Comparison of ENCODE assay signal across 1 cellular context in genomic region chr20:25057234-25058050, GRCh38.
A peak's percentile ranks its signal among the peaks of the same experiment; 100 is the strongest.
TF ChIP-seq lines count a peak whose summit lies in the region.

No MANE protein-coding gene starts in this region.

TF ChIP-seq in HepG2, 621 proteins besides CTCF, POLR2A, EP300 and RAD21 (continued from another document and continues in another):
- TF ChIP-seq FOXO4 (CRISPR knock-in tag; conservative IDR thresholded peaks at IDR 0.05) = 0 out of 2 replicates have a peak, but pooled peaks have one; percentile 68
- peak; percentile 95 for TF ChIP-seq ZSCAN31 (CRISPR knock-in tag; IDR thresholded peaks at IDR 0.05; ENCODE audit: low read depth)
- TF ChIP-seq, protein P1, sequence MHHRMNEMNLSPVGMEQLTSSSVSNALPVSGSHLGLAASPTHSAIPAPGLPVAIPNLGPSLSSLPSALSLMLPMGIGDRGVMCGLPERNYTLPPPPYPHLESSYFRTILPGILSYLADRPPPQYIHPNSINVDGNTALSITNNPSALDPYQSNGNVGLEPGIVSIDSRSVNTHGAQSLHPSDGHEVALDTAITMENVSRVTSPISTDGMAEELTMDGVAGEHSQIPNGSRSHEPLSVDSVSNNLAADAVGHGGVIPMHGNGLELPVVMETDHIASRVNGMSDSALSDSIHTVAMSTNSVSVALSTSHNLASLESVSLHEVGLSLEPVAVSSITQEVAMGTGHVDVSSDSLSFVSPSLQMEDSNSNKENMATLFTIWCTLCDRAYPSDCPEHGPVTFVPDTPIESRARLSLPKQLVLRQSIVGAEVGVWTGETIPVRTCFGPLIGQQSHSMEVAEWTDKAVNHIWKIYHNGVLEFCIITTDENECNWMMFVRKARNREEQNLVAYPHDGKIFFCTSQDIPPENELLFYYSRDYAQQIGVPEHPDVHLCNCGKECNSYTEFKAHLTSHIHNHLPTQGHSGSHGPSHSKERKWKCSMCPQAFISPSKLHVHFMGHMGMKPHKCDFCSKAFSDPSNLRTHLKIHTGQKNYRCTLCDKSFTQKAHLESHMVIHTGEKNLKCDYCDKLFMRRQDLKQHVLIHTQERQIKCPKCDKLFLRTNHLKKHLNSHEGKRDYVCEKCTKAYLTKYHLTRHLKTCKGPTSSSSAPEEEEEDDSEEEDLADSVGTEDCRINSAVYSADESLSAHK (CRISPR knock-in tag; IDR thresholded peaks at IDR 0.05; ENCODE audit: borderline replicate concordance) = 0 out of 2 replicates have a peak, but pooled peaks have one; percentile 48
- no peak for TF ChIP-seq JARID2 (CRISPR knock-in tag; IDR thresholded peaks at IDR 0.05; ENCODE audit: insufficient replicate concordance)
- peak; percentile 58; the same call in 1 of the 2 replicates for TF ChIP-seq ZNF510 (CRISPR knock-in tag; IDR thresholded peaks at IDR 0.05; ENCODE audit: low read depth)
- no peak for TF ChIP-seq ZNF207 (IDR thresholded peaks at IDR 0.05; ENCODE audit: borderline replicate concordance)
- no peak for TF ChIP-seq NR2F1 (CRISPR knock-in tag; IDR thresholded peaks at IDR 0.05)
- TF ChIP-seq, protein P2, sequence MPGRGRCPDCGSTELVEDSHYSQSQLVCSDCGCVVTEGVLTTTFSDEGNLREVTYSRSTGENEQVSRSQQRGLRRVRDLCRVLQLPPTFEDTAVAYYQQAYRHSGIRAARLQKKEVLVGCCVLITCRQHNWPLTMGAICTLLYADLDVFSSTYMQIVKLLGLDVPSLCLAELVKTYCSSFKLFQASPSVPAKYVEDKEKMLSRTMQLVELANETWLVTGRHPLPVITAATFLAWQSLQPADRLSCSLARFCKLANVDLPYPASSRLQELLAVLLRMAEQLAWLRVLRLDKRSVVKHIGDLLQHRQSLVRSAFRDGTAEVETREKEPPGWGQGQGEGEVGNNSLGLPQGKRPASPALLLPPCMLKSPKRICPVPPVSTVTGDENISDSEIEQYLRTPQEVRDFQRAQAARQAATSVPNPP (CRISPR knock-in tag; IDR thresholded peaks at IDR 0.05) = peak; percentile 76; the same call in 1 of the 2 replicates
- TF ChIP-seq REL (CRISPR knock-in tag; conservative IDR thresholded peaks at IDR 0.05) = no peak
- no peak for TF ChIP-seq ZMYM3 (CRISPR knock-in tag; IDR thresholded peaks at IDR 0.05)
- TF ChIP-seq ZNF317 (CRISPR knock-in tag; IDR thresholded peaks at IDR 0.05) = no peak
- TF ChIP-seq SNRNP70 (IDR thresholded peaks at IDR 0.05; ENCODE audit: low read depth, low read length) = no peak
- no peak for TF ChIP-seq NCOA1 (CRISPR knock-in tag; IDR thresholded peaks at IDR 0.05)
- peak; percentile 86 for TF ChIP-seq RBFOX2 (IDR thresholded peaks at IDR 0.05; ENCODE audit: low read depth, low read length)
- no peak for TF ChIP-seq DMTF1 (CRISPR knock-in tag; IDR thresholded peaks at IDR 0.05)
- no peak for TF ChIP-seq ZBTB20 (CRISPR knock-in tag; IDR thresholded peaks at IDR 0.05; ENCODE audit: borderline replicate concordance, low read depth)
- TF ChIP-seq HNF4A (CRISPR knock-in tag; IDR thresholded peaks at IDR 0.05) = no peak
- TF ChIP-seq, protein P3, sequence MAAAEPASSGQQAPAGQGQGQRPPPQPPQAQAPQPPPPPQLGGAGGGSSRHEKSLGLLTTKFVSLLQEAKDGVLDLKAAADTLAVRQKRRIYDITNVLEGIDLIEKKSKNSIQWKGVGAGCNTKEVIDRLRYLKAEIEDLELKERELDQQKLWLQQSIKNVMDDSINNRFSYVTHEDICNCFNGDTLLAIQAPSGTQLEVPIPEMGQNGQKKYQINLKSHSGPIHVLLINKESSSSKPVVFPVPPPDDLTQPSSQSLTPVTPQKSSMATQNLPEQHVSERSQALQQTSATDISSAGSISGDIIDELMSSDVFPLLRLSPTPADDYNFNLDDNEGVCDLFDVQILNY (CRISPR knock-in tag; conservative IDR thresholded peaks at IDR 0.05) = no peak; the same call in none of the 2 replicates
- TF ChIP-seq, protein P4, sequence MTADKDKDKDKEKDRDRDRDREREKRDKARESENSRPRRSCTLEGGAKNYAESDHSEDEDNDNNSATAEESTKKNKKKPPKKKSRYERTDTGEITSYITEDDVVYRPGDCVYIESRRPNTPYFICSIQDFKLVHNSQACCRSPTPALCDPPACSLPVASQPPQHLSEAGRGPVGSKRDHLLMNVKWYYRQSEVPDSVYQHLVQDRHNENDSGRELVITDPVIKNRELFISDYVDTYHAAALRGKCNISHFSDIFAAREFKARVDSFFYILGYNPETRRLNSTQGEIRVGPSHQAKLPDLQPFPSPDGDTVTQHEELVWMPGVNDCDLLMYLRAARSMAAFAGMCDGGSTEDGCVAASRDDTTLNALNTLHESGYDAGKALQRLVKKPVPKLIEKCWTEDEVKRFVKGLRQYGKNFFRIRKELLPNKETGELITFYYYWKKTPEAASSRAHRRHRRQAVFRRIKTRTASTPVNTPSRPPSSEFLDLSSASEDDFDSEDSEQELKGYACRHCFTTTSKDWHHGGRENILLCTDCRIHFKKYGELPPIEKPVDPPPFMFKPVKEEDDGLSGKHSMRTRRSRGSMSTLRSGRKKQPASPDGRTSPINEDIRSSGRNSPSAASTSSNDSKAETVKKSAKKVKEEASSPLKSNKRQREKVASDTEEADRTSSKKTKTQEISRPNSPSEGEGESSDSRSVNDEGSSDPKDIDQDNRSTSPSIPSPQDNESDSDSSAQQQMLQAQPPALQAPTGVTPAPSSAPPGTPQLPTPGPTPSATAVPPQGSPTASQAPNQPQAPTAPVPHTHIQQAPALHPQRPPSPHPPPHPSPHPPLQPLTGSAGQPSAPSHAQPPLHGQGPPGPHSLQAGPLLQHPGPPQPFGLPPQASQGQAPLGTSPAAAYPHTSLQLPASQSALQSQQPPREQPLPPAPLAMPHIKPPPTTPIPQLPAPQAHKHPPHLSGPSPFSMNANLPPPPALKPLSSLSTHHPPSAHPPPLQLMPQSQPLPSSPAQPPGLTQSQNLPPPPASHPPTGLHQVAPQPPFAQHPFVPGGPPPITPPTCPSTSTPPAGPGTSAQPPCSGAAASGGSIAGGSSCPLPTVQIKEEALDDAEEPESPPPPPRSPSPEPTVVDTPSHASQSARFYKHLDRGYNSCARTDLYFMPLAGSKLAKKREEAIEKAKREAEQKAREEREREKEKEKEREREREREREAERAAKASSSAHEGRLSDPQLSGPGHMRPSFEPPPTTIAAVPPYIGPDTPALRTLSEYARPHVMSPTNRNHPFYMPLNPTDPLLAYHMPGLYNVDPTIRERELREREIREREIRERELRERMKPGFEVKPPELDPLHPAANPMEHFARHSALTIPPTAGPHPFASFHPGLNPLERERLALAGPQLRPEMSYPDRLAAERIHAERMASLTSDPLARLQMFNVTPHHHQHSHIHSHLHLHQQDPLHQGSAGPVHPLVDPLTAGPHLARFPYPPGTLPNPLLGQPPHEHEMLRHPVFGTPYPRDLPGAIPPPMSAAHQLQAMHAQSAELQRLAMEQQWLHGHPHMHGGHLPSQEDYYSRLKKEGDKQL (CRISPR knock-in tag; IDR thresholded peaks at IDR 0.05; ENCODE audit: low read depth) = no peak
- peak; percentile 19 for TF ChIP-seq ZNF883 (CRISPR knock-in tag; IDR thresholded peaks at IDR 0.05; ENCODE audit: not compliant biosample characterization)
- no peak for TF ChIP-seq ZNF20 (CRISPR knock-in tag; IDR thresholded peaks at IDR 0.05)
- TF ChIP-seq ZNF841 (CRISPR knock-in tag; IDR thresholded peaks at IDR 0.05; ENCODE audit: borderline replicate concordance) = no peak
- no peak for TF ChIP-seq CHD2 (IDR thresholded peaks at IDR 0.05; ENCODE audit: low read depth, low read length)
- peak; percentile 89 for TF ChIP-seq YEATS4 (CRISPR knock-in tag; IDR thresholded peaks at IDR 0.05; ENCODE audit: borderline replicate concordance)
- TF ChIP-seq, protein P5, sequence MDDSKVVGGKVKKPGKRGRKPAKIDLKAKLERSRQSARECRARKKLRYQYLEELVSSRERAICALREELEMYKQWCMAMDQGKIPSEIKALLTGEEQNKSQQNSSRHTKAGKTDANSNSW (CRISPR knock-in tag; IDR thresholded peaks at IDR 0.05; ENCODE audit: borderline replicate concordance) = no peak
- no peak for TF ChIP-seq NR1H2 (CRISPR knock-in tag; IDR thresholded peaks at IDR 0.05; ENCODE audit: borderline replicate concordance, low read depth)
- no peak for TF ChIP-seq ZNF562 (CRISPR knock-in tag; IDR thresholded peaks at IDR 0.05; ENCODE audit: borderline replicate concordance)
- no peak; the same call in 1 of the 2 replicates for TF ChIP-seq FOXJ3 (CRISPR knock-in tag; IDR thresholded peaks at IDR 0.05; ENCODE audit: borderline replicate concordance)
- no peak for TF ChIP-seq HMG20A (CRISPR knock-in tag; IDR thresholded peaks at IDR 0.05; ENCODE audit: borderline replicate concordance)
- TF ChIP-seq MAZ (IDR thresholded peaks at IDR 0.05; ENCODE audit: borderline replicate concordance, low read depth, low read length) = no peak
- peak; percentile 61 for TF ChIP-seq MAZ (CRISPR knock-in tag; IDR thresholded peaks at IDR 0.05; ENCODE audit: low read depth)
- no peak for TF ChIP-seq ZNF17 (CRISPR knock-in tag; IDR thresholded peaks at IDR 0.05)
- TF ChIP-seq, protein P6, sequence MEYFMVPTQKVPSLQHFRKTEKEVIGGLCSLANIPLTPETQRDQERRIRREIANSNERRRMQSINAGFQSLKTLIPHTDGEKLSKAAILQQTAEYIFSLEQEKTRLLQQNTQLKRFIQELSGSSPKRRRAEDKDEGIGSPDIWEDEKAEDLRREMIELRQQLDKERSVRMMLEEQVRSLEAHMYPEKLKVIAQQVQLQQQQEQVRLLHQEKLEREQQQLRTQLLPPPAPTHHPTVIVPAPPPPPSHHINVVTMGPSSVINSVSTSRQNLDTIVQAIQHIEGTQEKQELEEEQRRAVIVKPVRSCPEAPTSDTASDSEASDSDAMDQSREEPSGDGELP (IDR thresholded peaks at IDR 0.05; ENCODE audit: borderline replicate concordance, low read depth) = peak; percentile 14; the same call in 1 of the 2 replicates
- TF ChIP-seq ARHGAP35 (CRISPR knock-in tag; IDR thresholded peaks at IDR 0.05; ENCODE audit: borderline replicate concordance) = no peak
- TF ChIP-seq ZBTB26 (CRISPR knock-in tag; IDR thresholded peaks at IDR 0.05; ENCODE audit: borderline replicate concordance) = no peak; the same call in 1 of the 2 replicates
- 0 out of 2 replicates have a peak, but pooled peaks have one; percentile 34 for TF ChIP-seq ZNF558 (CRISPR knock-in tag; IDR thresholded peaks at IDR 0.05; ENCODE audit: borderline replicate concordance)
- TF ChIP-seq ZBTB42 (CRISPR knock-in tag; IDR thresholded peaks at IDR 0.05) = peak; percentile 78
- no peak for TF ChIP-seq NR3C1 (CRISPR knock-in tag; IDR thresholded peaks at IDR 0.05)
- TF ChIP-seq SOX6 (IDR thresholded peaks at IDR 0.05) = no peak
- TF ChIP-seq SOX6 (CRISPR knock-in tag; IDR thresholded peaks at IDR 0.05) = no peak
- TF ChIP-seq ZNF496 (CRISPR knock-in tag; IDR thresholded peaks at IDR 0.05; ENCODE audit: insufficient replicate concordance) = no peak
- TF ChIP-seq, protein P7, sequence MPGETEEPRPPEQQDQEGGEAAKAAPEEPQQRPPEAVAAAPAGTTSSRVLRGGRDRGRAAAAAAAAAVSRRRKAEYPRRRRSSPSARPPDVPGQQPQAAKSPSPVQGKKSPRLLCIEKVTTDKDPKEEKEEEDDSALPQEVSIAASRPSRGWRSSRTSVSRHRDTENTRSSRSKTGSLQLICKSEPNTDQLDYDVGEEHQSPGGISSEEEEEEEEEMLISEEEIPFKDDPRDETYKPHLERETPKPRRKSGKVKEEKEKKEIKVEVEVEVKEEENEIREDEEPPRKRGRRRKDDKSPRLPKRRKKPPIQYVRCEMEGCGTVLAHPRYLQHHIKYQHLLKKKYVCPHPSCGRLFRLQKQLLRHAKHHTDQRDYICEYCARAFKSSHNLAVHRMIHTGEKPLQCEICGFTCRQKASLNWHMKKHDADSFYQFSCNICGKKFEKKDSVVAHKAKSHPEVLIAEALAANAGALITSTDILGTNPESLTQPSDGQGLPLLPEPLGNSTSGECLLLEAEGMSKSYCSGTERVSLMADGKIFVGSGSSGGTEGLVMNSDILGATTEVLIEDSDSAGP (CRISPR knock-in tag; IDR thresholded peaks at IDR 0.05; ENCODE audit: borderline replicate concordance) = peak; percentile 70; the same call in 1 of the 2 replicates
- no peak for TF ChIP-seq NBN (conservative IDR thresholded peaks at IDR 0.05)
- peak; percentile 11; the same call in 1 of the 2 replicates for TF ChIP-seq ZNF761 (CRISPR knock-in tag; conservative IDR thresholded peaks at IDR 0.05)
- no peak for TF ChIP-seq ATAD3A (CRISPR knock-in tag; IDR thresholded peaks at IDR 0.05)
